In the genomic region with DNA sequence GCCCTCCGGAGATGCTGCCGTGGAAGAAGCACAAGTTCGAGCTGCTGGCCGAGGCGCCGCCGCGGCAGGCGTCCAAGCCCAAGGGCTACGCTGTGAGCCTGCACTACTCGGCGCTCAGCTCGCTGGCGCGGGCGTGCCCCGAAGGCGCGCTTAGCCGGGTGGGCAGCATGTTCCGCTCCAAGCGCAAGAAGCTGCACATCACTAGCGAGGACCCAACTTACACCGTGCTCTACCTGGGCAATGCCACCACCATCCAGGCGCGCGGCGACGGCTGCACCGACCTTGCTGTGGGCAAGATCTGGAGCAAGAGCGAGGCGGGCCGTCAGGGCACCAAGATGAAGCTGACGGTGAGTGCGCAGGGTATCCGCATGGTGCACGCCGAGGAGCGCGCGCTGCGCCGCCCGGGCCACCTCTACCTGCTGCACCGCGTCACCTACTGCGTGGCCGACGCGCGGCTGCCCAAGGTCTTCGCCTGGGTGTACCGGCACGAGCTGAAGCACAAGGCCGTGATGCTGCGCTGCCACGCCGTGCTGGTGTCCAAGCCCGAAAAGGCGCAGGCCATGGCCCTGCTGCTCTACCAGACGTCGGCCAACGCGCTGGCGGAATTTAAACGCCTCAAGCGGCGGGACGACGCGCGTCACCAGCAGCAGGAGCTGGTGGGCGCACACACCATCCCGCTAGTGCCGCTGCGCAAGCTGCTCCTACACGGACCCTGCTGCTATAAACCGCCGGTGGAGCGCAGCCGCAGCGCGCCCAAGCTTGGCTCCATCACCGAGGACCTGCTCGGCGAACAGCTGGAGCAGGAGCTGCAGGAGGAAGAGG, we compare ENCODE assay signal across 8 cellular contexts. TPM values are rescaled to one million over a fixed set of nuclear protein-coding genes. Genes with fewer than 3 reads are reported as not detected.
DNase-seq lines count a peak whose midpoint lies in the region; ATAC-seq, FAIRE-seq and TF ChIP-seq lines count a peak whose summit lies in the region.

No MANE protein-coding gene starts in this region.

- no peak overlapping the region for H3K4me2 ChIP-seq in HepG2 (ENCODE audit: low read depth, low read length)

- no peaks in the 10 kb centered on the region for H3K9me3 ChIP-seq in HepG2 (ENCODE audit: low read length)

- FAIRE-seq in HepG2 (lab: Jason Lieb, UNC): no peak

- H3K9me3 Mint-ChIP-seq in T-helper 1 cell treated with Interleukin-12 subunit alpha and Interleukin-12 subunit beta and Interleukin-4 antibody, amounts not matched to agents 30 μg/mL and 1 μg/mL, for 36 hours: no peaks in the 10 kb centered on the region
- H3K9me3 Mint-ChIP-seq in stimulated activated naive B cell treated with anti-CD40 and anti-IgM and Interleukin-4, amounts not matched to agents 10 μg/mL and 1 μg/mL and 100 μg/mL, for 72 hours: no peaks in the 10 kb centered on the region

- H4K20me1 ChIP-seq in HepG2 (ENCODE audit: insufficient read depth, low read length): no peaks in the 10 kb centered on the region

- no peak for TF ChIP-seq POLR2A in HepG2 (IDR thresholded peaks at IDR 0.05; ENCODE audit: insufficient read depth in 1 of 2, low read depth in 2 of 2, low read length in 2 of 2)

- H3K27ac ChIP-seq in coronary artery (peak overlapping the region; percentile 24 to 90), HepG2 (ENCODE audit: extremely low read length, insufficient read depth, low read length) (no peak overlapping the region)

- CTCF ChIA-PET in HepG2 (lab: Yijun Ruan, JAX; ENCODE audit: low intra/inter-chr PET ratio, low total read pairs): no interaction called here

- H3K27ac Mint-ChIP-seq in T-helper 1 cell treated with Interleukin-12 subunit alpha and Interleukin-12 subunit beta and Interleukin-4 antibody, amounts not matched to agents 30 μg/mL and 1 μg/mL, for 36 hours: peak overlapping the region; percentile 62
- peak overlapping the region; percentile 95 for H3K27ac Mint-ChIP-seq in stimulated activated naive B cell treated with anti-CD40 and anti-IgM and Interleukin-4, amounts not matched to agents 10 μg/mL and 1 μg/mL and 100 μg/mL, for 72 hours

- no peak overlapping the region for H3K9ac ChIP-seq in HepG2 (ENCODE audit: insufficient read depth, low read depth, low read length)

- no peaks in the 10 kb centered on the region for H3K79me2 ChIP-seq in HepG2 (ENCODE audit: insufficient read depth, low read length)

- H3K36me3 Mint-ChIP-seq in T-helper 1 cell treated with Interleukin-12 subunit alpha and Interleukin-12 subunit beta and Interleukin-4 antibody, amounts not matched to agents 30 μg/mL and 1 μg/mL, for 36 hours (ENCODE audit: low read depth): peaks cover 2% of the 10 kb centered on the region
- peaks cover 0 to 2% of the 10 kb centered on the region in 2 donors for H3K36me3 Mint-ChIP-seq in stimulated activated naive B cell treated with anti-CD40 and anti-IgM and Interleukin-4, amounts not matched to agents 10 μg/mL and 1 μg/mL and 100 μg/mL, for 72 hours

- H2AFZ ChIP-seq in HepG2 (ENCODE audit: low read length): no peak overlapping the region

- POLR2A ChIA-PET in HepG2 (lab: Yijun Ruan, JAX): interaction anchor here (0.5 to 2.7 kb wide), 3 partner anchors 15 to 584 kb away, joined by 3 to 11 read pairs (median 6); a partner anchor contains a TSS

- peak overlapping the region; percentile 84 for H3K4me3 Mint-ChIP-seq in T-helper 1 cell treated with Interleukin-12 subunit alpha and Interleukin-12 subunit beta and Interleukin-4 antibody, amounts not matched to agents 30 μg/mL and 1 μg/mL, for 36 hours
- peak overlapping the region; percentile 87 to 95 for H3K4me3 Mint-ChIP-seq in stimulated activated naive B cell treated with anti-CD40 and anti-IgM and Interleukin-4, amounts not matched to agents 10 μg/mL and 1 μg/mL and 100 μg/mL, for 72 hours

- peak overlapping the region; percentile 85 for H3K4me3 ChIP-seq in AG09309 (ENCODE audit: control insufficient read depth, low read depth, low read length)
- peak overlapping the region; percentile 87 for H3K4me3 ChIP-seq in coronary artery
- H3K4me3 ChIP-seq in HepG2 (replicated peaks in 1 of 3; ENCODE audit: insufficient read depth in 1 of 3, low read depth in 2 of 3, low read length in 3 of 3): no peak overlapping the region; a peak in 1 of 6 replicates

- peak; percentile 4 for ATAC-seq in GM19397 (IDR thresholded peaks at IDR 0.05; ENCODE audit: unreplicated experiment)
- no peak for ATAC-seq in HepG2
- no peak for ATAC-seq in stimulated activated naive B cell treated with anti-CD40 and anti-IgM and Interleukin-4, amounts not matched to agents 10 μg/mL and 1 μg/mL and 100 μg/mL, for 72 hours (replicated peaks)
- ATAC-seq in HG03175 (IDR thresholded peaks at IDR 0.05; ENCODE audit: unreplicated experiment): no peak

- BruUV-seq in HepG2 (replicated peaks; lab: Mats Ljungman, UMichigan): TSS peak; percentile 76

- in situ Hi-C loops in HepG2 (cut with HindIII; ENCODE audit: extremely low pct_ligation_motif_present, low pct_unique_long_range_greater_than_20kb): loop anchor here (5.0 to 10.0 kb wide), 3 partner anchors 58 to 420 kb away; no protein-coding TSS in a partner anchor

- H3K27me3 Mint-ChIP-seq in T-helper 1 cell treated with Interleukin-12 subunit alpha and Interleukin-12 subunit beta and Interleukin-4 antibody, amounts not matched to agents 30 μg/mL and 1 μg/mL, for 36 hours (ENCODE audit: low read depth): peaks cover 54% of the 10 kb centered on the region
- H3K27me3 Mint-ChIP-seq in stimulated activated naive B cell treated with anti-CD40 and anti-IgM and Interleukin-4, amounts not matched to agents 10 μg/mL and 1 μg/mL and 100 μg/mL, for 72 hours: no peaks in the 10 kb centered on the region

- intact Hi-C loops in HepG2 (cut with micrococcal nuclease; ENCODE audit: unreplicated experiment): loop anchor here (5.0 to 10.0 kb wide), 3 partner anchors 35 to 838 kb away; no protein-coding TSS in a partner anchor

- DNase-seq in AG09309 (ENCODE audit: low read depth) (no peak), coronary artery (ENCODE audit: low spot score) (no peak), HepG2 (ENCODE audit: low spot score) (no peak), NCI-H128 (lab: John Stamatoyannopoulos, UW; ENCODE audit: unreplicated experiment) (no peak)
- peak; percentile 23 for DNase-seq in stimulated activated naive B cell treated with anti-CD40 and anti-IgM and Interleukin-4, amounts not matched to agents 10 μg/mL and 1 μg/mL and 100 μg/mL, for 72 hours

- TF ChIP-seq CTCF in AG09309 (IDR thresholded peaks at IDR 0.05; ENCODE audit: control insufficient read depth, insufficient read depth, low read depth, low read length, missing control alignments): no peak
- no peak for TF ChIP-seq CTCF in coronary artery (IDR thresholded peaks at IDR 0.05)
- no peak for TF ChIP-seq CTCF in HepG2 (CRISPR knock-in tag; IDR thresholded peaks at IDR 0.05)

- H3K27me3 ChIP-seq in HepG2 (ENCODE audit: control insufficient read depth in 1 of 2, insufficient read depth in 2 of 2, low read length in 2 of 2): peaks cover 0 to 22% of the 10 kb centered on the region in 2 experiments; a peak in 1 of 5 replicates

- peaks cover 85% of the 10 kb centered on the region for H3K4me1 ChIP-seq in HepG2 (ENCODE audit: insufficient read depth, low read length)

- H3K4me1 Mint-ChIP-seq in T-helper 1 cell treated with Interleukin-12 subunit alpha and Interleukin-12 subunit beta and Interleukin-4 antibody, amounts not matched to agents 30 μg/mL and 1 μg/mL, for 36 hours (ENCODE audit: low read depth): peaks cover 41% of the 10 kb centered on the region
- peaks cover 52 to 88% of the 10 kb centered on the region in 2 donors for H3K4me1 Mint-ChIP-seq in stimulated activated naive B cell treated with anti-CD40 and anti-IgM and Interleukin-4, amounts not matched to agents 10 μg/mL and 1 μg/mL and 100 μg/mL, for 72 hours

- no peak for TF ChIP-seq RAD21 in HepG2 (CRISPR knock-in tag; IDR thresholded peaks at IDR 0.05)

- H3K36me3 ChIP-seq in HepG2 (replicated peaks in 1 of 2; ENCODE audit: control insufficient read depth in 1 of 2, insufficient read depth in 2 of 2, low read length in 2 of 2): no peaks in the 10 kb centered on the region

- TF ChIP-seq EP300 in HepG2 (IDR thresholded peaks at IDR 0.05; ENCODE audit: low read depth in 2 of 2, low read length in 2 of 2) (no peak), HepG2 (CRISPR knock-in tag; IDR thresholded peaks at IDR 0.05; ENCODE audit: borderline replicate concordance) (no peak)

- 97% methylated on average over 62 of the region's 86 CpGs for WGBS in HepG2 (ENCODE audit: low lambda C conversion rate)

RNA-seq across cellular contexts. Expression of a gene that starts 1.3 kb away (rescaled TPM):
- total RNA-seq in HepG2 (2016; rRNA removed; fragmentation: Illumina TruSeq; extraction: Trizol): 0.42 and 0.91 TPM in 2 replicates
- 0.18 and 0.20 TPM in 2 replicates for total RNA-seq in HepG2 (2016; cell fraction: cytosol; rRNA removed; fragmentation: Illumina TruSeq; extraction: Trizol; ENCODE audit: low read depth)
- 0.55 and 0.93 TPM in 2 replicates for total RNA-seq in HepG2 (2016; cell fraction: insoluble cytoplasmic fraction; rRNA removed; fragmentation: Illumina TruSeq; extraction: Trizol)
- 0.69 and 0.74 TPM in 2 replicates for total RNA-seq in HepG2 (2016; cell fraction: membrane; rRNA removed; fragmentation: Illumina TruSeq; extraction: Trizol)
- total RNA-seq in HepG2 (2016; cell fraction: nucleus; rRNA removed; fragmentation: Illumina TruSeq; extraction: Trizol): 0.31 and 0.81 TPM in 2 replicates
- 1.5 and 1.8 TPM in 2 replicates for polyA plus RNA-seq in HepG2 (2011; rRNA removed)
- 1.5 and 3.9 TPM in 2 replicates for polyA plus RNA-seq in HepG2 (2011; cell fraction: cytosol; rRNA removed)
- 3.8 and 4.4 TPM in 2 replicates for polyA plus RNA-seq in HepG2 (2011; cell fraction: nucleus; rRNA removed)
- polyA plus RNA-seq in HepG2 (2012): 0.38 and 0.64 TPM in 2 replicates
- 0.08 and 0.19 TPM in 2 replicates for polyA plus RNA-seq in HepG2 (2016; cell fraction: cytosol; fragmentation: Illumina TruSeq; extraction: Trizol; ENCODE audit: low read depth)
- polyA plus RNA-seq in HepG2 (2016; cell fraction: insoluble cytoplasmic fraction; fragmentation: Illumina TruSeq; extraction: Trizol; ENCODE audit: low read depth): 0.67 and 0.83 TPM in 2 replicates
- 0.63 and 0.93 TPM in 2 replicates for polyA plus RNA-seq in HepG2 (2016; cell fraction: membrane; fragmentation: Illumina TruSeq; extraction: Trizol; ENCODE audit: low read depth)
- polyA plus RNA-seq in HepG2 (2016; cell fraction: nucleus; fragmentation: Illumina TruSeq; extraction: Trizol; ENCODE audit: insufficient read depth, low read depth): 1.1 and 1.2 TPM in 2 replicates
- 1.5 and 4.9 TPM in 2 replicates for polyA minus RNA-seq in HepG2 (2011; rRNA and poly(A)+ RNA removed; ENCODE audit: low replicate concordance)
- 1.5 and 1.8 TPM in 2 replicates for polyA minus RNA-seq in HepG2 (2011; cell fraction: cytosol; rRNA and poly(A)+ RNA removed)
- polyA minus RNA-seq in HepG2 (2011; cell fraction: nucleus; rRNA and poly(A)+ RNA removed): 0.99 and 1.4 TPM in 2 replicates

RNA-seq across cellular contexts. Expression of a gene that starts 15.0 kb away (rescaled TPM):
- total RNA-seq in HepG2 (2016; rRNA removed; fragmentation: Illumina TruSeq; extraction: Trizol): 19.3 and 32.1 TPM in 2 replicates
- total RNA-seq in HepG2 (2016; cell fraction: cytosol; rRNA removed; fragmentation: Illumina TruSeq; extraction: Trizol; ENCODE audit: low read depth): 3.2 and 3.8 TPM in 2 replicates
- 22.5 and 34.8 TPM in 2 replicates for total RNA-seq in HepG2 (2016; cell fraction: insoluble cytoplasmic fraction; rRNA removed; fragmentation: Illumina TruSeq; extraction: Trizol)
- 6.8 and 8.5 TPM in 2 replicates for total RNA-seq in HepG2 (2016; cell fraction: membrane; rRNA removed; fragmentation: Illumina TruSeq; extraction: Trizol)
- 46.5 and 54.1 TPM in 2 replicates for total RNA-seq in HepG2 (2016; cell fraction: nucleus; rRNA removed; fragmentation: Illumina TruSeq; extraction: Trizol)
- 19.6 and 21.4 TPM in 2 replicates for polyA plus RNA-seq in HepG2 (2011; rRNA removed)
- polyA plus RNA-seq in HepG2 (2011; cell fraction: cytosol; rRNA removed): 7.4 and 8.9 TPM in 2 replicates
- polyA plus RNA-seq in HepG2 (2011; cell fraction: nucleus; rRNA removed): 30.7 and 32.0 TPM in 2 replicates
- 10.8 and 12.4 TPM in 2 replicates for polyA plus RNA-seq in HepG2 (2012)
- 1.7 and 1.8 TPM in 2 replicates for polyA plus RNA-seq in HepG2 (2016; cell fraction: cytosol; fragmentation: Illumina TruSeq; extraction: Trizol; ENCODE audit: low read depth)
- polyA plus RNA-seq in HepG2 (2016; cell fraction: insoluble cytoplasmic fraction; fragmentation: Illumina TruSeq; extraction: Trizol; ENCODE audit: low read depth): 14.0 and 14.1 TPM in 2 replicates
- 2.6 and 3.8 TPM in 2 replicates for polyA plus RNA-seq in HepG2 (2016; cell fraction: membrane; fragmentation: Illumina TruSeq; extraction: Trizol; ENCODE audit: low read depth)
- polyA plus RNA-seq in HepG2 (2016; cell fraction: nucleus; fragmentation: Illumina TruSeq; extraction: Trizol; ENCODE audit: insufficient read depth, low read depth): 79.8 and 79.9 TPM in 2 replicates
- polyA minus RNA-seq in HepG2 (2011; rRNA and poly(A)+ RNA removed; ENCODE audit: low replicate concordance): 28.9 and 136 TPM in 2 replicates
- 6.3 and 10.3 TPM in 2 replicates for polyA minus RNA-seq in HepG2 (2011; cell fraction: cytosol; rRNA and poly(A)+ RNA removed)
- 49.8 and 65.3 TPM in 2 replicates for polyA minus RNA-seq in HepG2 (2011; cell fraction: nucleus; rRNA and poly(A)+ RNA removed)

RNA-seq across cellular contexts. Expression of a gene that starts 53.8 kb away (rescaled TPM):
- total RNA-seq in HepG2 (2016; rRNA removed; fragmentation: Illumina TruSeq; extraction: Trizol): 3.2 and 7.3 TPM in 2 replicates
- total RNA-seq in HepG2 (2016; cell fraction: cytosol; rRNA removed; fragmentation: Illumina TruSeq; extraction: Trizol; ENCODE audit: low read depth): 2.0 and 2.5 TPM in 2 replicates
- 2.4 and 7.8 TPM in 2 replicates for total RNA-seq in HepG2 (2016; cell fraction: insoluble cytoplasmic fraction; rRNA removed; fragmentation: Illumina TruSeq; extraction: Trizol)
- 3.7 and 4.9 TPM in 2 replicates for total RNA-seq in HepG2 (2016; cell fraction: membrane; rRNA removed; fragmentation: Illumina TruSeq; extraction: Trizol)
- total RNA-seq in HepG2 (2016; cell fraction: nucleus; rRNA removed; fragmentation: Illumina TruSeq; extraction: Trizol): 8.7 and 10.7 TPM in 2 replicates
- 13.8 and 16.0 TPM in 2 replicates for polyA plus RNA-seq in HepG2 (2011; rRNA removed)
- 8.3 and 8.8 TPM in 2 replicates for polyA plus RNA-seq in HepG2 (2011; cell fraction: cytosol; rRNA removed)
- 49.0 and 57.1 TPM in 2 replicates for polyA plus RNA-seq in HepG2 (2011; cell fraction: nucleus; rRNA removed)
- 6.3 and 10.4 TPM in 2 replicates for polyA plus RNA-seq in HepG2 (2012)
- polyA plus RNA-seq in HepG2 (2016; cell fraction: cytosol; fragmentation: Illumina TruSeq; extraction: Trizol; ENCODE audit: low read depth): 1.9 and 2.6 TPM in 2 replicates
- polyA plus RNA-seq in HepG2 (2016; cell fraction: insoluble cytoplasmic fraction; fragmentation: Illumina TruSeq; extraction: Trizol; ENCODE audit: low read depth): 3.4 and 3.6 TPM in 2 replicates
- 3.5 and 4.2 TPM in 2 replicates for polyA plus RNA-seq in HepG2 (2016; cell fraction: membrane; fragmentation: Illumina TruSeq; extraction: Trizol; ENCODE audit: low read depth)
- polyA plus RNA-seq in HepG2 (2016; cell fraction: nucleus; fragmentation: Illumina TruSeq; extraction: Trizol; ENCODE audit: insufficient read depth, low read depth): 34.3 and 35.9 TPM in 2 replicates
- 11.5 and 19.4 TPM in 2 replicates for polyA minus RNA-seq in HepG2 (2011; rRNA and poly(A)+ RNA removed; ENCODE audit: low replicate concordance)
- 2.8 and 4.9 TPM in 2 replicates for polyA minus RNA-seq in HepG2 (2011; cell fraction: cytosol; rRNA and poly(A)+ RNA removed)
- polyA minus RNA-seq in HepG2 (2011; cell fraction: nucleus; rRNA and poly(A)+ RNA removed): 13.4 and 15.0 TPM in 2 replicates

Comparison
In these comparisons a context has a peak if more than half of its experiments do, and no peak if none do; other contexts are left out.
1. H3K4me3 ChIP-seq: peak in AG09309 (single experiment) and coronary artery (single experiment); none in HepG2 (0 of 3).